Comparison of ENCODE assay signal across 1 cellular context in genomic region chr7:130118294-130118693, GRCh38.
A peak's percentile ranks its signal among the peaks of the same experiment; 100 is the strongest.
TF ChIP-seq lines count a peak whose summit lies in the region.

No MANE protein-coding gene starts in this region.

TF ChIP-seq in K562, 482 proteins besides CTCF, POLR2A, EP300 and RAD21 (continued from another document):
- no peak for TF ChIP-seq ZHX1 (conservative IDR thresholded peaks at IDR 0.05; ENCODE audit: low read length)
- peak; percentile 75 for TF ChIP-seq ZNF316 (IDR thresholded peaks at IDR 0.05)
- TF ChIP-seq C11orf30 (IDR thresholded peaks at IDR 0.05; ENCODE audit: low read depth): peak; percentile 72
